16 cellular contexts compared by ENCODE assay signal in the genomic region with DNA sequence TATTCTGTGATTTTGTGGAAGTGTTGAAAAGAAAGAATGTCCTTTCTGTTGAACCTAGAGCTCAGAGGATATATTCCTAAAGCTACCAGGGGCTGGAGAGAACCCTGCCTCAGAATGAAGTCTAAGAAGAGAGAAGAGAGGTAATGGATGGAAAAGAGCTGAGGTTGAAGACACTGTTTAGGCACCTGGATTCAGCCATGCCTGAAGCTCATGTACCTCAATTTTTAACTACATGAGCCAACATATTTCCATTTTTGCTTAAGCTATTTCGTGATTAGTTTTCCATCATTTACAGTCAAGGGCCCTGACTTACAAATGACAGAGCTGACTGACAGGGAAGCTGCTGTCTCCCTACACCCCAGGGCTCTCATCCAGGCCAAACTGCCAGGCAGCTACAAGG. TPM values are rescaled to one million over a fixed set of nuclear protein-coding genes. Genes with fewer than 3 reads are reported as not detected.
DNase-seq lines count a peak whose midpoint lies in the region; ATAC-seq and TF ChIP-seq lines count a peak whose summit lies in the region.
"Had no signal": no experiment of that assay in that cellular context is flagged by ENCODE, and none has a peak within 500 bp of the region (broad histone marks: within the 10 kb centered on the region; RNA-seq: fewer than 3 reads in every experiment).

No MANE protein-coding gene starts in this region.

- H3K4me3 Mint-ChIP-seq in activated T-helper 17 cell treated with anti-CD3 and anti-CD28 coated beads, Interleukin-2, amount 50 U/mL, for 72 hours: no peak overlapping the region
- H3K4me3 Mint-ChIP-seq: CD8-positive, alpha-beta T cell had no signal

- H3K27me3 Mint-ChIP-seq in activated T-helper 17 cell treated with anti-CD3 and anti-CD28 coated beads, Interleukin-2, amount 50 U/mL, for 72 hours: no peaks in the 10 kb centered on the region

- no peaks in the 10 kb centered on the region for H3K9me3 Mint-ChIP-seq in activated T-helper 17 cell treated with anti-CD3 and anti-CD28 coated beads, Interleukin-2, amount 50 U/mL, for 72 hours
- H3K9me3 Mint-ChIP-seq: CD8-positive, alpha-beta T cell had no signal

- no peaks in the 10 kb centered on the region for H3K4me1 Mint-ChIP-seq in activated T-helper 17 cell treated with anti-CD3 and anti-CD28 coated beads, Interleukin-2, amount 50 U/mL, for 72 hours

- TF ChIP-seq CTCF in left ventricle myocardium inferior (IDR thresholded peaks at IDR 0.05; ENCODE audit: borderline replicate concordance) (no peak), neutrophil (IDR thresholded peaks at IDR 0.05) (no peak)

- H3K4me3 ChIP-seq in left ventricle myocardium inferior (no peak overlapping the region), neutrophil (ENCODE audit: low read depth in 1 of 2, low read length in 1 of 2) (peak overlapping the region in 1 of 2 experiments; percentile 57)
- H3K4me3 ChIP-seq: GM23248 had no signal

- H3K27ac Mint-ChIP-seq in activated T-helper 17 cell treated with anti-CD3 and anti-CD28 coated beads, Interleukin-2, amount 50 U/mL, for 72 hours: peak overlapping the region; percentile 54
- H3K27ac Mint-ChIP-seq: CD8-positive, alpha-beta T cell had no signal

- H3K36me3 ChIP-seq in left ventricle myocardium inferior (no peaks in the 10 kb centered on the region), neutrophil (peaks cover 36% of the 10 kb centered on the region)

- no peaks in the 10 kb centered on the region for H3K27me3 ChIP-seq in left ventricle myocardium inferior (ENCODE audit: low read depth)
- H3K27me3 ChIP-seq in neutrophil: no peaks in the 10 kb centered on the region
- H3K27me3 ChIP-seq: BE2C had no signal

- H3K9me3 ChIP-seq in left ventricle myocardium inferior (replicated peaks): no peaks in the 10 kb centered on the region
- no peaks in the 10 kb centered on the region for H3K9me3 ChIP-seq in neutrophil
- H3K9me3 ChIP-seq: BE2C had no signal

- H3K4me1 ChIP-seq in left ventricle myocardium inferior (peaks cover 60% of the 10 kb centered on the region), neutrophil (ENCODE audit: control insufficient read depth in 1 of 2, insufficient read depth in 1 of 2, low read depth in 1 of 2, low read length in 1 of 2) (peaks cover 67 to 75% of the 10 kb centered on the region in 2 experiments)
- H3K4me1 ChIP-seq: BE2C had no signal

- H3K27ac ChIP-seq in left ventricle myocardium inferior (replicated peaks) (no peak overlapping the region), neutrophil (peak overlapping the region; percentile 99), caudate nucleus (ENCODE audit: low read depth, low read length) (no peak overlapping the region)
- H3K27ac ChIP-seq: C4-2B, GM23248 had no signal

- no peak for ATAC-seq in Right ventricle myocardium superior (ENCODE audit: poor library complexity)
- no peak for ATAC-seq in activated T-helper 17 cell treated with anti-CD3 and anti-CD28 coated beads, Interleukin-2, amount 50 U/mL, for 72 hours (replicated peaks)
- ATAC-seq: CD8-positive, alpha-beta T cell; HCT116 had no signal

- peaks cover 6% of the 10 kb centered on the region for H3K36me3 Mint-ChIP-seq in activated T-helper 17 cell treated with anti-CD3 and anti-CD28 coated beads, Interleukin-2, amount 50 U/mL, for 72 hours (ENCODE audit: low read depth)

- intact Hi-C loops in Right ventricle myocardium superior (cut with DNase I) (no loop called here), left ventricle myocardium inferior (cut with micrococcal nuclease) (no loop called here)

- peak; percentile 8 for DNase-seq in Right ventricle myocardium superior
- no peak for DNase-seq in left ventricle myocardium inferior
- no peak for DNase-seq in HPDE6-E6E7 (ENCODE audit: extremely low spot score)
- no peak for DNase-seq in caudate nucleus (lab: John Stamatoyannopoulos, UW)
- DNase-seq in glomerular visceral epithelial cell (ENCODE audit: extremely low spot score): no peak
- DNase-seq: BE2C; CD8-positive, alpha-beta T cell; COR-L47; DMS153; DMS79 treated with DMSO at 0.1 percent for 48 hours; EL; GM23248 had no signal

RNA-seq across cellular contexts. Expression of a gene that starts 10.7 kb away (rescaled TPM):
- 14.8 TPM for total RNA-seq in Right ventricle myocardium superior
- total RNA-seq in left ventricle myocardium inferior: 13.3 TPM
- 10 to 100 TPM; 16.9 to 30.1 TPM for total RNA-seq in activated T-helper 17 cell treated with anti-CD3 and anti-CD28 coated beads, Interleukin-2, amount 50 U/mL, for 72 hours
